ENCODE assay signal across 29 cellular contexts in the genomic region with DNA sequence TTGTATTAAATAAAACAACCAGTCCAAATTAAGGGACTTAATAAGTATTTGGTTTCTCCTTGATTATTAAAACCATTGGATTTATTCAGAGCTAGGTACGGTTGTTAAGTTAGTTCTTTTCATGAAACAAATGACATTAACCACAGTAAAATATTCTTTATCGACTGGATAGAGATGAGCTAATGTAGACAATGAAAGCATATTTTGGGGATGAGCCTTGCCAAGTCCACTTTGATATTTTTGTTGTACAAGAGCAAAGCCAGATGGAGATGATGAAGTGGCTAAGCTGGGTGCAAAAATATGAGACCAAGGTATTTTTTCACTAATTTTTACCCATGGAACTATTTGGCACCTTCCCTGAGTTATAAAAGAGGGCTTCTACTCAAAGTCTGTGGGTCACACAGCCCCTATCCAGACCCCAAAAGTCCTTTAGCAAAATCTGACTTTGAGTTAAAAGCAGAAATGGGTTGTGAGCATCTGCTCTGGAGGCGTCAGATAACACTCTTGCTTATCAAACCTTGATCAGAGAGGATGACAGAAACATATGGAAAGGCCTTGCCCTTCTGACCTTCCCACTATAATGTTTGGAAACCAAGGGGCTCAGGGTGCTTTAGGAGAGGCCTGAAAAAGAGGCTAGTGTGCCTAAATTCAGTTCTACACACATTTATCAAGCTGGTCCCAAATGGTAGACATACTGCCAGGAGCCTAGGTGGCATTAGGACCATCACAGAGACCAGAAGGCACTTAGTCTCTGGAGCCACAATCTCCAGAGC.
"Had no signal": no experiment of that assay in that cellular context is flagged by ENCODE, and none has a peak within 500 bp of the region (broad histone marks: within the 10 kb centered on the region; RNA-seq: fewer than 3 reads in every experiment).

No MANE protein-coding gene starts in this region.

- H3K4me3 ChIP-seq: left lung, lower lobe of right lung, psoas muscle, right atrium auricular region, right lobe of liver, smooth muscle cell, stomach, testis, thyroid gland, transverse colon, upper lobe of left lung, vagina had no signal

- H3K9me3 Mint-ChIP-seq: immature natural killer cell; nephron; stimulated activated memory B cell treated with anti-CD40 and anti-IgM and Interleukin-4, amounts not matched to agents 10 μg/mL and 1 μg/mL and 100 μg/mL, for 72 hours had no signal

- H3K36me3 Mint-ChIP-seq: naive thymus-derived CD8-positive, alpha-beta T cell; stimulated activated memory B cell treated with anti-CD40 and anti-IgM and Interleukin-4, amounts not matched to agents 10 μg/mL and 1 μg/mL and 100 μg/mL, for 72 hours had no signal

- H3K4me1 ChIP-seq: left lung, parathyroid adenoma, psoas muscle, testis, transverse colon had no signal

- H3K27me3 Mint-ChIP-seq: stimulated activated memory B cell treated with anti-CD40 and anti-IgM and Interleukin-4, amounts not matched to agents 10 μg/mL and 1 μg/mL and 100 μg/mL, for 72 hours had no signal

- ATAC-seq: left colon; left lung; lower lobe of right lung; naive thymus-derived CD8-positive, alpha-beta T cell; psoas muscle; right lobe of liver; stimulated activated memory B cell treated with anti-CD40 and anti-IgM and Interleukin-4, amounts not matched to agents 10 μg/mL and 1 μg/mL and 100 μg/mL, for 72 hours had no signal

- H2AFZ ChIP-seq: parathyroid adenoma had no signal

- H3K79me2 ChIP-seq: parathyroid adenoma had no signal

- H3K36me3 ChIP-seq: left lung, lower lobe of right lung, right atrium auricular region, right lobe of liver, stomach, thyroid gland, transverse colon, upper lobe of left lung, vagina had no signal

- H3K4me2 ChIP-seq: smooth muscle cell had no signal

- H3K27me3 ChIP-seq: left lung, right atrium auricular region, right lobe of liver, testis, thyroid gland, transverse colon, upper lobe of left lung, vagina had no signal

- H3K27ac Mint-ChIP-seq: immature natural killer cell; naive thymus-derived CD8-positive, alpha-beta T cell; stimulated activated memory B cell treated with anti-CD40 and anti-IgM and Interleukin-4, amounts not matched to agents 10 μg/mL and 1 μg/mL and 100 μg/mL, for 72 hours had no signal

- DNase-seq: hypothalamus; immature natural killer cell; kidney; left colon; left lung; lower lobe of right lung; mammary epithelial cell; mesenchymal stem cell; naive thymus-derived CD8-positive, alpha-beta T cell; nucleus accumbens; psoas muscle; right lobe of liver; stimulated activated CD4-positive, alpha-beta T cell treated with anti-CD3 and anti-CD28 coated beads, Interleukin-1b, Interleukin-23, amount 100 ng/mL, for 48 hours; stimulated activated CD4-positive, alpha-beta T cell treated with anti-CD3 and anti-CD28 coated beads, Interleukin-2, amount 100 ng/mL, for 48 hours; stimulated activated CD4-positive, alpha-beta T cell treated with anti-CD3 and anti-CD28 coated beads, Interleukin-4, amount 100 ng/mL, for 4 hours; stimulated activated CD8-positive, alpha-beta memory T cell treated with anti-CD3 and anti-CD28 coated beads, Interleukin-4, amount 100 ng/mL, for 48 hours; stimulated activated naive CD4-positive, alpha-beta T cell treated with Interleukin-2 at 50 U/mL for 16 hours; stomach; testis; thyroid gland; transverse colon; upper lobe of left lung had no signal

- H3K27ac ChIP-seq: left lung, lower lobe of right lung, parathyroid adenoma, psoas muscle, right atrium auricular region, right lobe of liver, stomach, testis, thyroid gland, transverse colon, upper lobe of left lung, vagina had no signal

- H3K4me3 Mint-ChIP-seq: immature natural killer cell; naive thymus-derived CD8-positive, alpha-beta T cell; nephron; neural crest cell; stimulated activated memory B cell treated with anti-CD40 and anti-IgM and Interleukin-4, amounts not matched to agents 10 μg/mL and 1 μg/mL and 100 μg/mL, for 72 hours had no signal

- H3K4me1 Mint-ChIP-seq: immature natural killer cell; naive thymus-derived CD8-positive, alpha-beta T cell; stimulated activated memory B cell treated with anti-CD40 and anti-IgM and Interleukin-4, amounts not matched to agents 10 μg/mL and 1 μg/mL and 100 μg/mL, for 72 hours had no signal
